27 cellular contexts compared by ENCODE assay signal in genomic region chr7:101746311-101746710, GRCh38.
DNase-seq lines count a peak whose midpoint lies in the region; ATAC-seq and TF ChIP-seq lines count a peak whose summit lies in the region.
"Had no signal": no experiment of that assay in that cellular context is flagged by ENCODE, and none has a peak within 500 bp of the region (broad histone marks: within the 10 kb centered on the region; RNA-seq: fewer than 3 reads in every experiment).

No MANE protein-coding gene starts in this region.

- POLR2A ChIA-PET in activated CD8-positive, alpha-beta T cell treated with anti-CD3 and anti-CD28 coated beads, Interleukin-2, amount 10 ng/mL, durations not matched to agents 7 days and 5 days (lab: Charles Lee), result no interaction called here
- POLR2A ChIA-PET in activated CD8-positive, alpha-beta T cell treated with anti-CD3 and anti-CD28 coated beads for 36 hours (lab: Charles Lee), result no interaction called here

- no peak for ATAC-seq in activated CD8-positive, alpha-beta T cell treated with anti-CD3 and anti-CD28 coated beads, Interleukin-2, amount 10 ng/mL, durations not matched to agents 7 days and 5 days
- no peak for ATAC-seq in activated CD8-positive, alpha-beta T cell treated with anti-CD3 and anti-CD28 coated beads for 36 hours
- peak; percentile 72 to 79 for ATAC-seq in stimulated activated naive B cell treated with anti-CD40 and anti-IgM and Interleukin-4, amounts not matched to agents 10 μg/mL and 1 μg/mL and 100 μg/mL, for 72 hours (replicated peaks)
- ATAC-seq in activated naive CD4-positive, alpha-beta T cell treated with anti-CD3 and anti-CD28 coated beads, Interleukin-2, amount 50 U/mL, for 72 hours, result no peak
- ATAC-seq: A549; effector memory CD8-positive, alpha-beta T cell; stimulated activated effector memory CD8-positive, alpha-beta T cell treated with anti-CD3 and anti-CD28 coated beads, Interleukin-12 subunit alpha, Interleukin-12 subunit beta, amount 100 ng/mL, for 72 hours had no signal

- intact Hi-C loops in activated CD8-positive, alpha-beta T cell treated with anti-CD3 and anti-CD28 coated beads for 36 hours (cut with micrococcal nuclease), result no loop called here

- no peaks in the 10 kb centered on the region for H4K20me1 ChIP-seq in OCI-LY3 (ENCODE audit: insufficient read depth, low read length)

- H3K4me2 ChIP-seq in OCI-LY3 (ENCODE audit: low read length), result peak overlapping the region; percentile 76
- H3K4me2 ChIP-seq: A549 had no signal

- H3K27me3 Mint-ChIP-seq in activated CD8-positive, alpha-beta T cell treated with anti-CD3 and anti-CD28 coated beads, Interleukin-2, amount 10 ng/mL, durations not matched to agents 7 days and 5 days (ENCODE audit: low read depth), result no peaks in the 10 kb centered on the region
- H3K27me3 Mint-ChIP-seq in activated CD8-positive, alpha-beta T cell treated with anti-CD3 and anti-CD28 coated beads for 36 hours, result no peaks in the 10 kb centered on the region
- H3K27me3 Mint-ChIP-seq in stimulated activated naive B cell treated with anti-CD40 and anti-IgM and Interleukin-4, amounts not matched to agents 10 μg/mL and 1 μg/mL and 100 μg/mL, for 72 hours, result peaks cover 0 to 4% of the 10 kb centered on the region in 2 donors

- CTCF ChIA-PET in activated CD8-positive, alpha-beta T cell treated with anti-CD3 and anti-CD28 coated beads, Interleukin-2, amount 10 ng/mL, durations not matched to agents 7 days and 5 days (lab: Charles Lee), result no interaction called here
- CTCF ChIA-PET in activated CD8-positive, alpha-beta T cell treated with anti-CD3 and anti-CD28 coated beads for 36 hours (lab: Charles Lee), result no interaction called here

- no peaks in the 10 kb centered on the region for H3K36me3 ChIP-seq in KOPT-K1 (ENCODE audit: insufficient read depth, low read length)
- no peaks in the 10 kb centered on the region for H3K36me3 ChIP-seq in OCI-LY3 (replicated peaks; ENCODE audit: low read depth, low read length)
- H3K36me3 ChIP-seq: ascending aorta, left ventricle myocardium inferior, transverse colon had no signal

- peak overlapping the region; percentile 14 for H3K27ac Mint-ChIP-seq in activated CD8-positive, alpha-beta T cell treated with anti-CD3 and anti-CD28 coated beads, Interleukin-2, amount 10 ng/mL, durations not matched to agents 7 days and 5 days
- no peak overlapping the region for H3K27ac Mint-ChIP-seq in activated CD8-positive, alpha-beta T cell treated with anti-CD3 and anti-CD28 coated beads for 36 hours
- H3K27ac Mint-ChIP-seq in stimulated activated naive B cell treated with anti-CD40 and anti-IgM and Interleukin-4, amounts not matched to agents 10 μg/mL and 1 μg/mL and 100 μg/mL, for 72 hours, result no peak overlapping the region
- no peak overlapping the region for H3K27ac Mint-ChIP-seq in activated naive CD4-positive, alpha-beta T cell treated with anti-CD3 and anti-CD28 coated beads, Interleukin-2, amount 50 U/mL, for 72 hours
- H3K27ac Mint-ChIP-seq: activated naive CD4-positive, alpha-beta T cell treated with anti-CD3 and anti-CD28 coated beads for 36 hours; effector memory CD8-positive, alpha-beta T cell; stimulated activated effector memory CD8-positive, alpha-beta T cell treated with anti-CD3 and anti-CD28 coated beads, Interleukin-12 subunit alpha, Interleukin-12 subunit beta, amount 100 ng/mL, for 72 hours had no signal

- no peaks in the 10 kb centered on the region for H3K79me2 ChIP-seq in OCI-LY3 (ENCODE audit: low read length)

- no peak for TF ChIP-seq CTCF in activated CD8-positive, alpha-beta T cell treated with anti-CD3 and anti-CD28 coated beads for 36 hours (IDR thresholded peaks at IDR 0.05)
- TF ChIP-seq CTCF in OCI-LY3 (IDR thresholded peaks at IDR 0.05; ENCODE audit: low read depth, low read length), result no peak

- H3K9me3 ChIP-seq in KOPT-K1 (ENCODE audit: insufficient read depth, low read length, poor library complexity, severe bottlenecking), result no peaks in the 10 kb centered on the region
- H3K9me3 ChIP-seq in OCI-LY3 (ENCODE audit: insufficient read depth, low read length), result peaks cover 3% of the 10 kb centered on the region; the same call in 1 of the 2 replicates
- H3K9me3 ChIP-seq: A549, ascending aorta, left ventricle myocardium inferior, transverse colon had no signal

- H3K9me3 Mint-ChIP-seq in activated CD8-positive, alpha-beta T cell treated with anti-CD3 and anti-CD28 coated beads, Interleukin-2, amount 10 ng/mL, durations not matched to agents 7 days and 5 days (ENCODE audit: insufficient read depth), result no peaks in the 10 kb centered on the region
- H3K9me3 Mint-ChIP-seq in activated CD8-positive, alpha-beta T cell treated with anti-CD3 and anti-CD28 coated beads for 36 hours, result no peaks in the 10 kb centered on the region
- H3K9me3 Mint-ChIP-seq in stimulated activated naive B cell treated with anti-CD40 and anti-IgM and Interleukin-4, amounts not matched to agents 10 μg/mL and 1 μg/mL and 100 μg/mL, for 72 hours, result no peaks in the 10 kb centered on the region
- H3K9me3 Mint-ChIP-seq in activated naive CD4-positive, alpha-beta T cell treated with anti-CD3 and anti-CD28 coated beads, Interleukin-2, amount 50 U/mL, for 72 hours, result no peaks in the 10 kb centered on the region
- H3K9me3 Mint-ChIP-seq: activated naive CD4-positive, alpha-beta T cell treated with anti-CD3 and anti-CD28 coated beads for 36 hours; effector memory CD8-positive, alpha-beta T cell; stimulated activated effector memory CD8-positive, alpha-beta T cell treated with anti-CD3 and anti-CD28 coated beads, Interleukin-12 subunit alpha, Interleukin-12 subunit beta, amount 100 ng/mL, for 72 hours had no signal

- H3K4me1 ChIP-seq in OCI-LY3 (ENCODE audit: low read length), result peaks cover 55% of the 10 kb centered on the region

- H3K27ac ChIP-seq in KOPT-K1 (ENCODE audit: low read depth, low read length, poor library complexity, severe bottlenecking), result peak overlapping the region; percentile 97
- H3K27ac ChIP-seq in OCI-LY3 (ENCODE audit: low read length), result peak overlapping the region; percentile 88
- H3K27ac ChIP-seq: A549, ascending aorta, C4-2B, left ventricle myocardium inferior, SK-N-MC, transverse colon had no signal

- peaks cover 44% of the 10 kb centered on the region for H3K4me1 Mint-ChIP-seq in activated CD8-positive, alpha-beta T cell treated with anti-CD3 and anti-CD28 coated beads, Interleukin-2, amount 10 ng/mL, durations not matched to agents 7 days and 5 days (ENCODE audit: low read depth)
- peaks cover 18% of the 10 kb centered on the region for H3K4me1 Mint-ChIP-seq in activated CD8-positive, alpha-beta T cell treated with anti-CD3 and anti-CD28 coated beads for 36 hours (ENCODE audit: low read depth)
- peaks cover 17 to 45% of the 10 kb centered on the region in 2 donors for H3K4me1 Mint-ChIP-seq in stimulated activated naive B cell treated with anti-CD40 and anti-IgM and Interleukin-4, amounts not matched to agents 10 μg/mL and 1 μg/mL and 100 μg/mL, for 72 hours

- H3K9ac ChIP-seq in OCI-LY3 (ENCODE audit: low read length), result peak overlapping the region; percentile 46; the same call in 1 of the 2 replicates

- no peaks in the 10 kb centered on the region for H3K36me3 Mint-ChIP-seq in activated CD8-positive, alpha-beta T cell treated with anti-CD3 and anti-CD28 coated beads, Interleukin-2, amount 10 ng/mL, durations not matched to agents 7 days and 5 days (ENCODE audit: low read depth)
- no peaks in the 10 kb centered on the region for H3K36me3 Mint-ChIP-seq in activated CD8-positive, alpha-beta T cell treated with anti-CD3 and anti-CD28 coated beads for 36 hours (ENCODE audit: low read depth)
- no peaks in the 10 kb centered on the region for H3K36me3 Mint-ChIP-seq in stimulated activated naive B cell treated with anti-CD40 and anti-IgM and Interleukin-4, amounts not matched to agents 10 μg/mL and 1 μg/mL and 100 μg/mL, for 72 hours
- H3K36me3 Mint-ChIP-seq in activated naive CD4-positive, alpha-beta T cell treated with anti-CD3 and anti-CD28 coated beads, Interleukin-2, amount 50 U/mL, for 72 hours, result no peaks in the 10 kb centered on the region
- H3K36me3 Mint-ChIP-seq: stimulated activated effector memory CD8-positive, alpha-beta T cell treated with anti-CD3 and anti-CD28 coated beads, Interleukin-12 subunit alpha, Interleukin-12 subunit beta, amount 100 ng/mL, for 72 hours had no signal

- H3K4me3 Mint-ChIP-seq in activated CD8-positive, alpha-beta T cell treated with anti-CD3 and anti-CD28 coated beads, Interleukin-2, amount 10 ng/mL, durations not matched to agents 7 days and 5 days, result no peak overlapping the region
- no peak overlapping the region for H3K4me3 Mint-ChIP-seq in activated CD8-positive, alpha-beta T cell treated with anti-CD3 and anti-CD28 coated beads for 36 hours
- no peak overlapping the region for H3K4me3 Mint-ChIP-seq in stimulated activated naive B cell treated with anti-CD40 and anti-IgM and Interleukin-4, amounts not matched to agents 10 μg/mL and 1 μg/mL and 100 μg/mL, for 72 hours
- H3K4me3 Mint-ChIP-seq: activated naive CD4-positive, alpha-beta T cell treated with anti-CD3 and anti-CD28 coated beads for 36 hours; effector memory CD8-positive, alpha-beta T cell; stimulated activated effector memory CD8-positive, alpha-beta T cell treated with anti-CD3 and anti-CD28 coated beads, Interleukin-12 subunit alpha, Interleukin-12 subunit beta, amount 100 ng/mL, for 72 hours had no signal

- no peaks in the 10 kb centered on the region for H3K27me3 ChIP-seq in OCI-LY3 (ENCODE audit: low read depth, low read length)
- H3K27me3 ChIP-seq: ascending aorta had no signal

- peak overlapping the region; percentile 55; the same call in 1 of the 2 replicates for H3K4me3 ChIP-seq in OCI-LY3 (ENCODE audit: low read length)
- H3K4me3 ChIP-seq: A549, ascending aorta, left ventricle myocardium inferior, SK-N-MC, transverse colon had no signal

- H2AFZ ChIP-seq in OCI-LY3 (ENCODE audit: low read depth, low read length), result no peak overlapping the region

- no peak for DNase-seq in activated CD8-positive, alpha-beta T cell treated with anti-CD3 and anti-CD28 coated beads, Interleukin-2, amount 10 ng/mL, durations not matched to agents 7 days and 5 days
- DNase-seq in activated CD8-positive, alpha-beta T cell treated with anti-CD3 and anti-CD28 coated beads for 36 hours, result no peak
- DNase-seq in stimulated activated naive B cell treated with anti-CD40 and anti-IgM and Interleukin-4, amounts not matched to agents 10 μg/mL and 1 μg/mL and 100 μg/mL, for 72 hours, result no peak
- no peak for DNase-seq in activated naive CD4-positive, alpha-beta T cell treated with anti-CD3 and anti-CD28 coated beads, Interleukin-2, amount 50 U/mL, for 72 hours (ENCODE audit: low spot score in 2 of 2)
- DNase-seq in NCI-H1694 treated with DMSO at 0.1 percent for 48 hours (lab: John Stamatoyannopoulos, UW), result no peak
- no peak for DNase-seq in ureter (ENCODE audit: low spot score)
- DNase-seq: activated CD4-positive, alpha-beta T cell treated with anti-CD3 and anti-CD28 coated beads for 48 hours; activated CD8-positive, alpha-beta memory T cell treated with anti-CD3 and anti-CD28 coated beads, Interleukin-2, amount 50 U/mL, for 48 hours; activated naive CD4-positive, alpha-beta T cell treated with anti-CD3 and anti-CD28 coated beads for 36 hours; cerebellar nuclear complex; DMS 273 treated with DMSO at 0.1 percent for 48 hours; effector memory CD8-positive, alpha-beta T cell; HCEC 1CT; left ventricle myocardium inferior; NCI-H1930; NCI-H510A treated with DMSO at 0.1 percent for 48 hours; nucleus accumbens; retina; stimulated activated CD4-positive, alpha-beta T cell treated with anti-CD3 and anti-CD28 coated beads, Interleukin-12 subunit alpha, Interleukin-12 subunit beta, amount 100 ng/mL, for 4 hours; transverse colon had no signal

Comparison
In these comparisons a context has a peak if more than half of its experiments do, and no peak if none do; other contexts are left out.
1. ATAC-seq: peak in stimulated activated naive B cell treated with anti-CD40 and anti-IgM and Interleukin-4, amounts not matched to agents 10 μg/mL and 1 μg/mL and 100 μg/mL, for 72 hours (2 of 2); none in activated CD8-positive, alpha-beta T cell treated with anti-CD3 and anti-CD28 coated beads, Interleukin-2, amount 10 ng/mL, durations not matched to agents 7 days and 5 days (single experiment), activated CD8-positive, alpha-beta T cell treated with anti-CD3 and anti-CD28 coated beads for 36 hours (single experiment) and activated naive CD4-positive, alpha-beta T cell treated with anti-CD3 and anti-CD28 coated beads, Interleukin-2, amount 50 U/mL, for 72 hours (0 of 2).